ENCODE assay signal across 17 cellular contexts in the genomic region with DNA sequence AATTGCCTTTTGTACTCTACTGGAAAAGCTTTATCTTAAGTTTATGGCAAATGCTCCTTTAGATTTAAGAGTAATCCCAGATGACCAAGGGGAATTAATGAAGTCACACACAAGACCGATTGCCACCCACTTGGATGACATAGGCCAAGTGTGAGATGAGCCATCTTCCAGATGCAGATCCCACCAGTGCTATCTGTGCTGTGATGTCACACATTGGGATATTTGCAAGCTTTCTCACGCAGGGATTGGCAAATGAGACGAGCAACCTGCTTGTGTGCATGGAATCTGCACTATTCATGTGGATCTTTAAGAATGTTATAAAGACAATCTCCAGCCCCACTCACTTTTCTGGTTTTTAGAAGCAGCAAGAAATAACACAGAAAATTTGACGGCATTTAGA.
"Had no signal": no experiment of that assay in that cellular context is flagged by ENCODE, and none has a peak within 500 bp of the region (broad histone marks: within the 10 kb centered on the region; RNA-seq: fewer than 3 reads in every experiment).

No MANE protein-coding gene starts in this region.

- DNase-seq: effector memory CD8-positive, alpha-beta T cell; foreskin melanocyte; heart left ventricle; hippocampal formation; mammary epithelial cell; naive thymus-derived CD4-positive, alpha-beta T cell; nephron progenitor cell; psoas muscle; retina; right lobe of liver; stimulated activated CD4-positive, alpha-beta T cell treated with anti-CD3 and anti-CD28 coated beads, Interleukin-2, amount 100 ng/mL, for 24 hours; stimulated activated CD4-positive, alpha-beta T cell treated with anti-CD3 and anti-CD28 coated beads, Interleukin-4, amount 100 ng/mL, for 4 hours; stimulated activated naive B cell treated with anti-CD40 and anti-IgM and Interleukin-4, amounts not matched to agents 10 μg/mL and 1 μg/mL and 100 μg/mL, for 72 hours; stomach; substantia nigra; transverse colon had no signal

- ATAC-seq: effector memory CD8-positive, alpha-beta T cell; heart left ventricle; left lobe of liver; naive thymus-derived CD4-positive, alpha-beta T cell; psoas muscle; right lobe of liver; stimulated activated naive B cell treated with anti-CD40 and anti-IgM and Interleukin-4, amounts not matched to agents 10 μg/mL and 1 μg/mL and 100 μg/mL, for 72 hours had no signal
